ENCODE assay signal across 8 cellular contexts in the genomic region with DNA sequence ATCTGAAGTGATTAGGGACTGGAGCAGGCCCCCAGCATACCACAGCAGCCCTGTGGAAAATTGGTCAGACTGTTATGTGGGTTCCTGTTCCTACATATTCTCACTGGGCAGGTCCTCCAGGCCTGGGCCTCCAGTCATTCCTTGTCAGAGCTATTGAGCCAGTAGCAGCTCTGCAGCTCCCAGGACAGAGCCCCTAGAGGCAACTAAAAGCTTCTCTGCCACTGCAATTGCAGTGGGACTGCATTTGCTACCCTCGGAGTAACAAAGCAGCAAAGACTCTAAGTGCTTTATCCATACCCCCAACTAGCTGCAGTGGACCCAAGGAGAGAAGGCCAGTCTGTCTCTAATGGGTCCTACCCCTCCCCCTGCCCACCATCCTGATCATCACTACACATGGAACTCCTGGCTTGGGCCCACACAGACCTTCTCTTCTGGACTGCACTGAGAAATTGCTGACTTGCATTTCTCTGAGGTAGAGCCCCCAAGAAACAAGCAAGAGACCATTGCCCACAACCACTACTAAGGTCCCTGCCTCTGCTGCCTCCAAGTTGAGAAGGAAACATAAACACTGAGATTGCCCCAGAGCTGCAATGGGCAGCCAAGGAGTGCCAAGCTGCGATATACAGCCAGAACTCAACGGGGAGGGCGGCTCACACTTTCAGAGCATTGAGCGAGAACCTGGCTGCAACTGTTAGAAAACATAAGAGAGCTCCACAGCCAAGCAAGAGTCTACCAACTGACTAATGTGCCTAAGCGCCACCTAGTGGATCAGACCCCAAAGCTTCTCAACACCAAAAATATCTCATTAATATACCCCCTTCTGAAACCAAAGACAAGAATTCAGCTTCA.
A peak's percentile ranks its signal among the peaks of the same experiment; 100 is the strongest.
DNase-seq lines count a peak whose midpoint lies in the region; ATAC-seq, FAIRE-seq and TF ChIP-seq lines count a peak whose summit lies in the region.

No MANE protein-coding gene starts in this region.

- H3K27me3 ChIP-seq in GM12878 (replicated peaks in 1 of 2; ENCODE audit: control insufficient read depth in 2 of 2, insufficient read depth in 2 of 2, low read length in 1 of 2) = no peaks in the 10 kb centered on the region

- no peak for TF ChIP-seq EP300 in GM12878 (IDR thresholded peaks at IDR 0.05; ENCODE audit: borderline replicate concordance in 1 of 2, control insufficient read depth in 1 of 2, low read depth in 2 of 2, low read length in 2 of 2)

- H3K27ac Mint-ChIP-seq in stimulated activated memory B cell treated with anti-CD40 and anti-IgM and Interleukin-4, amounts not matched to agents 10 μg/mL and 1 μg/mL and 100 μg/mL, for 72 hours = no peak overlapping the region

- in situ Hi-C loops in G401 (cut with HindIII; ENCODE audit: low sequenced_read_pairs) (no loop called here), GM12878 (cut with MboI) (loop anchor here (10.0 kb wide), 1 partner anchor 757 kb away; no protein-coding TSS in a partner anchor)

- H3K27me3 Mint-ChIP-seq in stimulated activated memory B cell treated with anti-CD40 and anti-IgM and Interleukin-4, amounts not matched to agents 10 μg/mL and 1 μg/mL and 100 μg/mL, for 72 hours = no peaks in the 10 kb centered on the region

- no peak overlapping the region for H3K4me3 Mint-ChIP-seq in stimulated activated memory B cell treated with anti-CD40 and anti-IgM and Interleukin-4, amounts not matched to agents 10 μg/mL and 1 μg/mL and 100 μg/mL, for 72 hours

- H3K4me2 ChIP-seq in GM12878 (ENCODE audit: control insufficient read depth, insufficient read depth) = no peak overlapping the region

- ATAC-seq in GM19397 (IDR thresholded peaks at IDR 0.05; ENCODE audit: unreplicated experiment) = peak; percentile 68
- peak; percentile 86 for ATAC-seq in HG03175 (IDR thresholded peaks at IDR 0.05; ENCODE audit: unreplicated experiment)
- ATAC-seq in GM12878 = peak; percentile 88
- no peak for ATAC-seq in stimulated activated memory B cell treated with anti-CD40 and anti-IgM and Interleukin-4, amounts not matched to agents 10 μg/mL and 1 μg/mL and 100 μg/mL, for 72 hours

- no peaks in the 10 kb centered on the region for H3K79me2 ChIP-seq in GM12878 (ENCODE audit: control insufficient read depth, insufficient read depth, low read length)

- H3K4me1 Mint-ChIP-seq in stimulated activated memory B cell treated with anti-CD40 and anti-IgM and Interleukin-4, amounts not matched to agents 10 μg/mL and 1 μg/mL and 100 μg/mL, for 72 hours = no peaks in the 10 kb centered on the region

- peaks cover 9% of the 10 kb centered on the region for H3K4me1 ChIP-seq in GM12878 (ENCODE audit: control insufficient read depth, insufficient read depth, low read length)

- no peaks in the 10 kb centered on the region; the same call in 2 of the 3 replicates for H3K9me3 ChIP-seq in GM12878 (replicated peaks; ENCODE audit: control insufficient read depth, insufficient read depth, low read length)

- no peak for TF ChIP-seq POLR2A in GM12878 (IDR thresholded peaks at IDR 0.05; ENCODE audit: low read depth, low read length)

- H3K36me3 ChIP-seq in GM12878 (ENCODE audit: control insufficient read depth in 2 of 2, insufficient read depth in 2 of 2, low read length in 1 of 2) = no peaks in the 10 kb centered on the region

- H3K9me3 Mint-ChIP-seq in stimulated activated memory B cell treated with anti-CD40 and anti-IgM and Interleukin-4, amounts not matched to agents 10 μg/mL and 1 μg/mL and 100 μg/mL, for 72 hours = no peaks in the 10 kb centered on the region

- RAD21 ChIA-PET in GM12878 (lab: Charles Lee; ENCODE audit: unreplicated experiment) = interaction anchor here (0.6 to 3.9 kb wide), 22 partner anchors 8 to 763 kb away, joined by 3 to 69 read pairs (median 3); no protein-coding TSS in a partner anchor

- no peaks in the 10 kb centered on the region for H4K20me1 ChIP-seq in GM12878 (ENCODE audit: control insufficient read depth, insufficient read depth)

- no peak overlapping the region for H3K9ac ChIP-seq in GM12878 (ENCODE audit: control insufficient read depth, insufficient read depth, low read length)

- DNase-seq in G401 (ENCODE audit: low spot score) (peak; percentile 11), NCI-H446 treated with DMSO at 0.1 percent for 48 hours (lab: John Stamatoyannopoulos, UW) (peak; percentile 46), GM12878 (ENCODE audit: low read depth, low spot score) (peak; percentile 19), midbrain (lab: John Stamatoyannopoulos, UW) (peak; percentile 11)
- DNase-seq in activated CD4-positive, CD25-positive, alpha-beta regulatory T cell treated with anti-CD3 and anti-CD28 coated beads, Interleukin-2, amount 50 U/mL, for 72 hours = no peak

- TF ChIP-seq RAD21 in GM12878 (IDR thresholded peaks at IDR 0.05; ENCODE audit: insufficient read depth, low read depth, low read length) = peak; percentile 76

- CTCF ChIA-PET in GM12878 (lab: Yijun Ruan, JAX) = interaction anchor here (0.6 to 6.2 kb wide), 53 partner anchors 8 to 1090 kb away, joined by 3 to 80 read pairs (median 4); no protein-coding TSS in a partner anchor

- no TSS peak for BruUV-seq in GM12878 (replicated peaks; lab: Mats Ljungman, UMichigan)

- peak overlapping the region; percentile 40 for H2AFZ ChIP-seq in GM12878 (ENCODE audit: control insufficient read depth, low read depth, low read length)

- FAIRE-seq in GM12878 (lab: Jason Lieb, UNC) = peak; percentile 68

- POLR2A ChIA-PET in GM12878 (lab: Charles Lee) = interaction anchor here (1.1 kb wide), 1 partner anchor 104 kb away, joined by 3 read pairs; no protein-coding TSS in a partner anchor

- peak; percentile 72 to 74 (median 72) for TF ChIP-seq CTCF in GM12878 (IDR thresholded peaks at IDR 0.05 in 2 of 3, conservative IDR thresholded peaks at IDR 0.05 in 1 of 3; ENCODE audit: control insufficient read depth in 2 of 3, extremely low read depth in 1 of 3, insufficient read depth in 1 of 3, low read depth in 3 of 3, low read length in 3 of 3)

- WGBS in GM12878 (ENCODE audit: insufficient coverage, insufficient replicate concordance, low lambda C conversion rate, missing lambda C conversion rate) = 21% methylated on average over 6 of the region's 6 CpGs

- H3K4me3 ChIP-seq in GM12878 = no peak overlapping the region

- no peaks in the 10 kb centered on the region for H3K36me3 Mint-ChIP-seq in stimulated activated memory B cell treated with anti-CD40 and anti-IgM and Interleukin-4, amounts not matched to agents 10 μg/mL and 1 μg/mL and 100 μg/mL, for 72 hours

- SMC1A ChIA-PET in GM12878 (lab: Charles Lee; ENCODE audit: uncharacterized antibody, unreplicated experiment) = interaction anchor here (0.6 to 4.7 kb wide), 30 partner anchors 8 to 763 kb away, joined by 3 to 52 read pairs (median 4); no protein-coding TSS in a partner anchor

- no peak overlapping the region for H3K27ac ChIP-seq in GM12878 (ENCODE audit: control insufficient read depth, insufficient read depth)

- intact Hi-C loops in GM12878 (cut with micrococcal nuclease; ENCODE audit: unreplicated experiment) = loop anchor here (1.0 to 5.0 kb wide), 6 partner anchors 71 to 761 kb away; no protein-coding TSS in a partner anchor

TF ChIP-seq in GM12878, 131 proteins besides CTCF, POLR2A, EP300 and RAD21:
- TF ChIP-seq POU2F2 (IDR thresholded peaks at IDR 0.05; ENCODE audit: borderline replicate concordance, low read depth, low read length) (0 out of 3 replicates have a peak, but pooled peaks have one; percentile 28), SMC3 (IDR thresholded peaks at IDR 0.05; ENCODE audit: borderline replicate concordance, low read length) (peak; percentile 72), SREBF1 (IDR thresholded peaks at IDR 0.05; ENCODE audit: low read length) (no peak)
TF ChIP-seq in GM12878: peak in this region for 2.
